In genomic region chr12:1593232-1594044, GRCh38 we compare ENCODE assay signal across 8 cellular contexts. TPM values are rescaled to one million over a fixed set of nuclear protein-coding genes. Genes with fewer than 3 reads are reported as not detected.
DNase-seq lines count a peak whose midpoint lies in the region; ATAC-seq and TF ChIP-seq lines count a peak whose summit lies in the region.

No MANE protein-coding gene starts in this region.

- no TSS peak for BruUV-seq in Panc1 (replicated peaks; lab: Mats Ljungman, UMichigan)

- no peak for TF ChIP-seq CTCF in Panc1 (IDR thresholded peaks at IDR 0.05)

- no peaks in the 10 kb centered on the region for H3K36me3 ChIP-seq in Panc1 (ENCODE audit: control insufficient read depth, insufficient read depth, low read length)

- H3K27ac ChIP-seq in Panc1 (ENCODE audit: low read length) = peak overlapping the region; percentile 60

- H3K27ac Mint-ChIP-seq in activated naive CD4-positive, alpha-beta T cell treated with anti-CD3 and anti-CD28 coated beads for 36 hours = peak overlapping the region; percentile 88

- in situ Hi-C loops in Panc1 (cut with HindIII; ENCODE audit: low pct_unique_long_range_greater_than_20kb, low sequenced_read_pairs) = no loop called here

- H3K27me3 ChIP-seq in Panc1 (ENCODE audit: control insufficient read depth, insufficient read depth, low read length) = no peaks in the 10 kb centered on the region

- H3K27me3 Mint-ChIP-seq in activated naive CD4-positive, alpha-beta T cell treated with anti-CD3 and anti-CD28 coated beads for 36 hours (ENCODE audit: low read depth) = no peaks in the 10 kb centered on the region

- H3K4me3 ChIP-seq in Panc1 (ENCODE audit: low read depth in 2 of 2, low read length in 2 of 2) = peak overlapping the region; percentile 50 to 57

- CTCF ChIA-PET in Panc1 (lab: Charles Lee) = interaction anchor here (0.6 kb wide), 1 partner anchor 501 kb away, joined by 3 read pairs; no protein-coding TSS in a partner anchor
- CTCF ChIA-PET in activated naive CD4-positive, alpha-beta T cell treated with anti-CD3 and anti-CD28 coated beads for 36 hours (lab: Charles Lee) = interaction anchor here (0.5 to 3.3 kb wide), 6 partner anchors 8 to 476 kb away, joined by 3 to 23 read pairs (median 6); no protein-coding TSS in a partner anchor

- POLR2A ChIA-PET in Panc1 (lab: Charles Lee) = interaction anchor here (0.6 to 1.4 kb wide), 2 partner anchors 9 to 198 kb away, joined by 3 to 7 read pairs; no protein-coding TSS in a partner anchor

- H3K4me1 ChIP-seq in Panc1 (ENCODE audit: control insufficient read depth, insufficient read depth, low read length) = peaks cover 47% of the 10 kb centered on the region

- peaks cover 48% of the 10 kb centered on the region for H3K4me1 Mint-ChIP-seq in activated naive CD4-positive, alpha-beta T cell treated with anti-CD3 and anti-CD28 coated beads for 36 hours (ENCODE audit: low read depth)

- H3K9me3 Mint-ChIP-seq in activated naive CD4-positive, alpha-beta T cell treated with anti-CD3 and anti-CD28 coated beads for 36 hours = no peaks in the 10 kb centered on the region

- peak; percentile 18 for ATAC-seq in HG03108 (IDR thresholded peaks at IDR 0.05; ENCODE audit: unreplicated experiment)
- peak; percentile 48 for ATAC-seq in Panc1
- ATAC-seq in Right ventricle myocardium inferior = peak; percentile 6

- peak overlapping the region; percentile 94 for H3K4me3 Mint-ChIP-seq in activated naive CD4-positive, alpha-beta T cell treated with anti-CD3 and anti-CD28 coated beads for 36 hours

- DNase-seq in NK-92 treated with Interleukin-12 subunit alpha and Interleukin-12 subunit beta, amount 100 ng/mL, for 24 hours (lab: John Stamatoyannopoulos, UW) = peak; percentile 14
- no peak for DNase-seq in NK-92 (lab: John Stamatoyannopoulos, UW; ENCODE audit: unreplicated experiment)
- DNase-seq in Panc1 (ENCODE audit: low read depth, low spot score) = no peak
- DNase-seq in activated naive CD4-positive, alpha-beta T cell treated with anti-CD3 and anti-CD28 coated beads for 36 hours = peak; percentile 53
- DNase-seq in Right ventricle myocardium inferior (ENCODE audit: missing footprints) = peak; percentile 78
- peak; percentile 35 for DNase-seq in pons (ENCODE audit: low spot score)
- no peak for DNase-seq in mesenteric fat pad (ENCODE audit: low spot score)

- intact Hi-C loops in Panc1 (cut with micrococcal nuclease; ENCODE audit: unreplicated experiment) (no loop called here), Right ventricle myocardium inferior (cut with DNase I) (loop anchor here (5.0 kb wide), 1 partner anchor 601 kb away; the partner anchor contains the start of gene ERC1)
- intact Hi-C loops in activated naive CD4-positive, alpha-beta T cell treated with anti-CD3 and anti-CD28 coated beads for 36 hours (cut with micrococcal nuclease) = loop anchor here (2.0 to 5.0 kb wide), 5 partner anchors 601 to 1021 kb away; partner anchors contain the start of gene WNK1

- H3K36me3 Mint-ChIP-seq in activated naive CD4-positive, alpha-beta T cell treated with anti-CD3 and anti-CD28 coated beads for 36 hours (ENCODE audit: low read depth) = peaks cover 11% of the 10 kb centered on the region

- no peaks in the 10 kb centered on the region for H3K9me3 ChIP-seq in Panc1 (ENCODE audit: control insufficient read depth, insufficient read depth, low read depth, low read length)

RNA-seq across cellular contexts. Expression of gene FBXL14, which starts 0.9 kb away (rescaled TPM):
- total RNA-seq in Panc1 (2021; ENCODE audit: unreplicated experiment) (15.1 TPM), Right ventricle myocardium inferior (6.2 TPM), mesenteric fat pad (8.4 TPM)
- polyA plus RNA-seq in Panc1 (2012; ENCODE audit: insufficient read length) = 17.2 TPM
- 10 to 100 TPM; 11.4 to 11.9 TPM for total RNA-seq in activated naive CD4-positive, alpha-beta T cell treated with anti-CD3 and anti-CD28 coated beads for 36 hours

RNA-seq across cellular contexts. Expression of gene WNT5B, which starts 35.6 kb away (rescaled TPM):
- total RNA-seq in Panc1 (2021; ENCODE audit: unreplicated experiment) (36.9 TPM), Right ventricle myocardium inferior (2.9 TPM), mesenteric fat pad (2.3 TPM)
- 34.8 TPM for polyA plus RNA-seq in Panc1 (2012; ENCODE audit: insufficient read length)
- not detected for total RNA-seq in activated naive CD4-positive, alpha-beta T cell treated with anti-CD3 and anti-CD28 coated beads for 36 hours

Comparison
In these comparisons a context has a peak if more than half of its experiments do, and no peak if none do; other contexts are left out.
1. DNase-seq: peak in NK-92 treated with Interleukin-12 subunit alpha and Interleukin-12 subunit beta, amount 100 ng/mL, for 24 hours (single experiment), activated naive CD4-positive, alpha-beta T cell treated with anti-CD3 and anti-CD28 coated beads for 36 hours (single experiment), Right ventricle myocardium inferior (single experiment) and pons (single experiment); none in NK-92 (single experiment), Panc1 (single experiment) and mesenteric fat pad (single experiment).
2. Peak in every context shown above with its lines, with median percentiles within 50 percentile points of each other: ATAC-seq.